In the genomic region with DNA sequence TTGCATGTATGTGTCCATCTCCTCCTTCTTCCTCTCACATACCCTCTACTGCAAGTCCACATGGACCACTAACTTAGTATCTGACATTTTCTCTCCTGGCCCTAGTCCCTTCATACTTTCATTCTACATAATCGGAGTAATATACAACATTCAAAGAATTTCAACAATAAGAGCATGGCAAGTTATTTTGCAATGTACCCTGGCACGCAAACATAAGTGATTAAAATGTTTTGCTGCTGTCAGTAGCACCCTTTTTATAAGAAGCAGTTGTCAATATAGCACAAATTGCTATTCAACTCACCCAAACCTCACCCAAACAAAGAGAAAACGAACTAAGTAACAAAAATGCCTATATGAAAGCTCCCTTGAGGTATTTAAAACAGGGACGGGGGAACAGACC, we compare ENCODE assay signal across 8 cellular contexts. TPM values are rescaled to one million over a fixed set of nuclear protein-coding genes. Genes with fewer than 3 reads are reported as not detected.
DNase-seq lines count a peak whose midpoint lies in the region; ATAC-seq, FAIRE-seq and TF ChIP-seq lines count a peak whose summit lies in the region.

No MANE protein-coding gene starts in this region.

- H3K27ac ChIP-seq in left ventricle myocardium inferior (replicated peaks), result peak overlapping the region; percentile 98
- H3K27ac ChIP-seq in mesodermal cell (ENCODE audit: low read depth, low read length, severe bottlenecking), result peak overlapping the region; percentile 93
- H3K27ac ChIP-seq in uterus, result peak overlapping the region; percentile 97 to 100

- no peak for TF ChIP-seq CTCF in left ventricle myocardium inferior (IDR thresholded peaks at IDR 0.05; ENCODE audit: borderline replicate concordance)
- TF ChIP-seq CTCF in bronchial epithelial cell (IDR thresholded peaks at IDR 0.05; ENCODE audit: insufficient read depth, low read length, severe bottlenecking), result no peak
- no peak for TF ChIP-seq CTCF in uterus (IDR thresholded peaks at IDR 0.05)

- H3K27me3 ChIP-seq in left ventricle myocardium inferior (ENCODE audit: low read depth) (no peaks in the 10 kb centered on the region), bronchial epithelial cell (ENCODE audit: control insufficient read depth, insufficient read depth, low read length) (no peaks in the 10 kb centered on the region), uterus (no peaks in the 10 kb centered on the region)

- no peak for TF ChIP-seq POLR2A in uterus (IDR thresholded peaks at IDR 0.05)

- WGBS in mesodermal cell (ENCODE audit: insufficient coverage in 2 of 2), 2 experiments, result 30% methylated on average over 2 of the region's 4 CpGs; no CpG with 5 or more reads in 1 of the 2 experiments

- ATAC-seq in Right ventricle myocardium inferior (no peak), GM21515 (IDR thresholded peaks at IDR 0.05; ENCODE audit: unreplicated experiment) (no peak)

- intact Hi-C loops in left ventricle myocardium inferior (cut with micrococcal nuclease), result no loop called here
- intact Hi-C loops in Right ventricle myocardium inferior (cut with DNase I), result loop anchor here (5.0 kb wide), 2 partner anchors 119 to 444 kb away; a partner anchor contains a TSS
- intact Hi-C loops in uterus (cut with DNase I; ENCODE audit: low total_unique reads), result no loop called here
- intact Hi-C loops in posterior cingulate gyrus (cut with DNase I), result loop anchor here (5.0 kb wide), 2 partner anchors 119 to 194 kb away; a partner anchor contains a TSS

- H3K36me3 ChIP-seq in left ventricle myocardium inferior (no peaks in the 10 kb centered on the region), bronchial epithelial cell (ENCODE audit: control insufficient read depth, insufficient read depth, low read length) (no peaks in the 10 kb centered on the region), mesodermal cell (ENCODE audit: control insufficient read depth, insufficient read depth, low read length) (no peaks in the 10 kb centered on the region), uterus (no peaks in the 10 kb centered on the region)

- H3K4me1 ChIP-seq in left ventricle myocardium inferior, result peaks cover 71% of the 10 kb centered on the region
- H3K4me1 ChIP-seq in mesodermal cell (ENCODE audit: control insufficient read depth, insufficient read depth, low read length, poor library complexity, severe bottlenecking), result peaks cover 9% of the 10 kb centered on the region
- peaks cover 12 to 15% of the 10 kb centered on the region in 2 donors for H3K4me1 ChIP-seq in uterus

- no peak for FAIRE-seq in bronchial epithelial cell (lab: Jason Lieb, UNC)

- H3K9me3 ChIP-seq in left ventricle myocardium inferior (replicated peaks), result no peaks in the 10 kb centered on the region
- H3K9me3 ChIP-seq in mesodermal cell (ENCODE audit: control insufficient read depth, low read length), result no peaks in the 10 kb centered on the region
- no peaks in the 10 kb centered on the region for H3K9me3 ChIP-seq in uterus

- H3K4me3 ChIP-seq in left ventricle myocardium inferior (peak overlapping the region; percentile 84), bronchial epithelial cell (ENCODE audit: low read depth, low read length) (peak overlapping the region; percentile 80), mesodermal cell (ENCODE audit: extremely low read depth, insufficient read depth, low read length, poor library complexity, severe bottlenecking) (peak overlapping the region; percentile 78), uterus (peak overlapping the region; percentile 65 to 93)

- no peak for DNase-seq in left ventricle myocardium inferior
- DNase-seq in Right ventricle myocardium inferior (ENCODE audit: missing footprints), result no peak
- DNase-seq in bronchial epithelial cell (ENCODE audit: low read depth), result no peak
- DNase-seq in uterus, result no peak
- no peak for DNase-seq in 8988T
- DNase-seq in posterior cingulate gyrus, result no peak

RNA-seq across cellular contexts. Expression of a gene that starts 1.8 kb away (rescaled TPM):
- total RNA-seq in left ventricle myocardium inferior (101 TPM), Right ventricle myocardium inferior (90.3 TPM), bronchial epithelial cell (43.2 and 53.6 TPM in 2 replicates), uterus (100 to 1,000 TPM in 2 of 4 donors, 10 to 100 TPM in 2; 56.1 to 274 (median 120) TPM)
- polyA plus RNA-seq in mesodermal cell (2013, experiment 1 of 2), result 142 TPM
- 151 TPM for polyA plus RNA-seq in mesodermal cell (2013, experiment 2 of 2)

Comparison
In these comparisons a context has a peak if more than half of its experiments do, and no peak if none do; other contexts are left out.
1. intact Hi-C loops: an anchor here in Right ventricle myocardium inferior (5.0 kb wide) and posterior cingulate gyrus (5.0 kb wide); none called in left ventricle myocardium inferior and uterus.